Comparison of ENCODE assay signal across 16 cellular contexts in the genomic region with DNA sequence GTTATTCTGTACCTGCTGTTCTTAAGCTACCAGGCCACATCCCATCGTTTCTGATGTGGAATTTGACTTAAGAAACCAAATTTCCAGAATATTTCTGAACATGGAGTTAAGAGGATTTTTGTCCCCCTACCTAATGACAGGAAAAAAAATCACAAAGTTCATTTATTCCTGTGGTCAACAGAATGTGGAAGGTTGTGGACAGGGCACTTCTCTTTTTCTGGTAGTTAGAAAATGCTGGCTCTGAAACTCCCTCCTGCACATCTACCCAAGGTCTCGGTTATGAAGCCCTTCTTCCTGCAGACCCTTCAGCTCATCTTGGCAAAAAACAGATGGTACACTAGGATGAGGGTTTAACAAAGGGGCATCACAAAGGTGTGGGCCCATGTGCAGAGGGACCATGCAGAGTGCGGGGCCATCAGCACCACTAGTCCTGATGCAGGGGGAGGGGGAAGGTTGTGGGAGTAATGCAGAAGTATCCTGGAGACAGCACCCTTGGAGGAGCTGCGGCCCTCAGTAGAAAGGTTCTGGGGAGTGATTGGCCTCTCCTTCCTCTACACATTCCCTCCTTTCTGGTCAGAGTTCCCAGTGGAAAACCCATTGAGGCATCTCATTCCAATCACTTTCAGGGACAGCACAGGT.
"Had no signal": no experiment of that assay in that cellular context is flagged by ENCODE, and none has a peak within 500 bp of the region (broad histone marks: within the 10 kb centered on the region; RNA-seq: fewer than 3 reads in every experiment).

No MANE protein-coding gene starts in this region.

- H3K4me1 Mint-ChIP-seq: activated naive CD4-positive, alpha-beta T cell treated with anti-CD3 and anti-CD28 coated beads, Interleukin-2, amount 10 ng/mL, durations not matched to agents 7 days and 5 days; immature natural killer cell; nephron had no signal

- ATAC-seq: gastrocnemius medialis, heart left ventricle, right cardiac atrium had no signal

- H3K36me3 Mint-ChIP-seq: immature natural killer cell had no signal

- DNase-seq: activated CD4-positive, alpha-beta T cell treated with anti-CD3 and anti-CD28 coated beads, Interleukin-2, amount 50 U/mL, for 1 hour; activated naive CD4-positive, alpha-beta T cell treated with anti-CD3 and anti-CD28 coated beads, Interleukin-2, amount 10 ng/mL, durations not matched to agents 7 days and 5 days; activated T-cell treated with anti-CD3 and anti-CD28 coated beads for 4 hours; dermis blood vessel endothelial cell; gastrocnemius medialis; heart left ventricle; immature natural killer cell; mesendoderm; occipital lobe; right cardiac atrium; stimulated activated CD4-positive, alpha-beta T cell treated with anti-CD3 and anti-CD28 coated beads, Interleukin-4, amount 100 ng/mL, for 24 hours; stimulated activated naive CD4-positive, alpha-beta T cell; substantia nigra; uterus had no signal

- H3K27ac Mint-ChIP-seq: activated naive CD4-positive, alpha-beta T cell treated with anti-CD3 and anti-CD28 coated beads, Interleukin-2, amount 10 ng/mL, durations not matched to agents 7 days and 5 days; activated T-helper 2 cell treated with anti-CD3 and anti-CD28 coated beads, Interferon-gamma antibody, Interleukin-2, Interleukin-4, amounts not matched to agents 10 μg/mL and 5 μg/mL and 100 μg/mL, durations not matched to agents 14 hours and 24 hours and 36 hours; immature natural killer cell; nephron had no signal

- H3K4me3 Mint-ChIP-seq: activated naive CD4-positive, alpha-beta T cell treated with anti-CD3 and anti-CD28 coated beads, Interleukin-2, amount 10 ng/mL, durations not matched to agents 7 days and 5 days; immature natural killer cell; nephron had no signal

- H3K9me3 Mint-ChIP-seq: activated T-helper 2 cell treated with anti-CD3 and anti-CD28 coated beads, Interferon-gamma antibody, Interleukin-2, Interleukin-4, amounts not matched to agents 10 μg/mL and 5 μg/mL and 100 μg/mL, durations not matched to agents 14 hours and 24 hours and 36 hours; immature natural killer cell had no signal
